ENCODE assay signal across 34 cellular contexts in genomic region chr15:63140936-63141335, GRCh38.
"Had no signal": no experiment of that assay in that cellular context is flagged by ENCODE, and none has a peak within 500 bp of the region (broad histone marks: within the 10 kb centered on the region; RNA-seq: fewer than 3 reads in every experiment).

No MANE protein-coding gene starts in this region.

- H3K4me3 Mint-ChIP-seq: activated CD4-positive, alpha-beta memory T cell treated with anti-CD3 and anti-CD28 coated beads, Interleukin-2, amount 10 ng/mL, durations not matched to agents 7 days and 5 days; activated CD4-positive, alpha-beta T cell treated with anti-CD3 and anti-CD28 coated beads for 36 hours; activated CD4-positive, alpha-beta T cell treated with anti-CD3 and anti-CD28 coated beads, Interleukin-2, amount 10 ng/mL, durations not matched to agents 7 days and 5 days; activated CD8-positive, alpha-beta memory T cell treated with anti-CD3 and anti-CD28 coated beads, Interleukin-2, amount 10 ng/mL, durations not matched to agents 7 days and 5 days; activated CD8-positive, alpha-beta T cell treated with anti-CD3 and anti-CD28 coated beads, Interleukin-2, amount 10 ng/mL, durations not matched to agents 7 days and 5 days; activated naive CD4-positive, alpha-beta T cell treated with anti-CD3 and anti-CD28 coated beads for 36 hours; activated naive CD8-positive, alpha-beta T cell treated with anti-CD3 and anti-CD28 coated beads for 36 hours; activated T-cell treated with anti-CD3 and anti-CD28 coated beads, Interleukin-2, amount 50 U/mL, for 24 hours; T-helper 1 cell treated with Interleukin-12 subunit alpha and Interleukin-12 subunit beta and Interleukin-4 antibody, amounts not matched to agents 30 μg/mL and 1 μg/mL, for 36 hours; T-helper 2 cell treated with Interferon-gamma antibody and Interleukin-4, amounts not matched to agents 5 μg/mL and 100 μg/mL, for 36 hours; WTC11 had no signal

- DNase-seq: activated CD4-positive, alpha-beta memory T cell treated with anti-CD3 and anti-CD28 coated beads, Interleukin-2, amount 10 ng/mL, durations not matched to agents 7 days and 5 days; activated CD4-positive, alpha-beta T cell treated with anti-CD3 and anti-CD28 coated beads for 1 hour; activated CD4-positive, alpha-beta T cell treated with anti-CD3 and anti-CD28 coated beads for 36 hours; activated CD4-positive, alpha-beta T cell treated with anti-CD3 and anti-CD28 coated beads for 48 hours; activated CD4-positive, alpha-beta T cell treated with anti-CD3 and anti-CD28 coated beads, Interleukin-2, amount 10 ng/mL, durations not matched to agents 7 days and 5 days; activated CD4-positive, alpha-beta T cell treated with anti-CD3 and anti-CD28 coated beads, Interleukin-2, amount 50 U/mL, for 48 hours; activated CD8-positive, alpha-beta memory T cell treated with anti-CD3 and anti-CD28 coated beads for 24 hours; activated CD8-positive, alpha-beta memory T cell treated with anti-CD3 and anti-CD28 coated beads, Interleukin-2, amount 10 ng/mL, durations not matched to agents 7 days and 5 days; activated CD8-positive, alpha-beta memory T cell treated with anti-CD3 and anti-CD28 coated beads, Interleukin-2, amount 50 U/mL, for 48 hours; activated CD8-positive, alpha-beta T cell treated with anti-CD3 and anti-CD28 coated beads, Interleukin-2, amount 10 ng/mL, durations not matched to agents 7 days and 5 days; activated effector memory CD4-positive, alpha-beta T cell treated with anti-CD3 and anti-CD28 coated beads, Interleukin-2, amount 50 U/mL, for 16 hours; activated gamma-delta T cell treated with Interleukin-2 at 50 U/mL for 16 hours; activated naive CD4-positive, alpha-beta T cell; activated naive CD4-positive, alpha-beta T cell treated with anti-CD3 and anti-CD28 coated beads for 36 hours; activated naive CD4-positive, alpha-beta T cell treated with anti-CD3 and anti-CD28 coated beads, Interleukin-2, amount 50 U/mL, for 16 hours; activated naive CD8-positive, alpha-beta T cell treated with anti-CD3 and anti-CD28 coated beads for 36 hours; activated T-cell treated with anti-CD3 and anti-CD28 coated beads, Interleukin-2, amount 50 U/mL, for 24 hours; activated T-cell treated with anti-CD3 and anti-CD28 coated beads, Interleukin-2, amount 50 U/mL, for 48 hours; adrenal gland; amniotic stem cell; aorta; body of pancreas; brain microvascular endothelial cell; central memory CD4-positive, alpha-beta T cell; T-helper 1 cell; T-helper 9 cell; WERI-Rb-1 had no signal

- H3K27me3 Mint-ChIP-seq: activated CD4-positive, alpha-beta memory T cell treated with anti-CD3 and anti-CD28 coated beads, Interleukin-2, amount 10 ng/mL, durations not matched to agents 7 days and 5 days; activated CD4-positive, alpha-beta T cell treated with anti-CD3 and anti-CD28 coated beads for 36 hours; activated CD4-positive, alpha-beta T cell treated with anti-CD3 and anti-CD28 coated beads, Interleukin-2, amount 10 ng/mL, durations not matched to agents 7 days and 5 days; activated CD8-positive, alpha-beta memory T cell treated with anti-CD3 and anti-CD28 coated beads, Interleukin-2, amount 10 ng/mL, durations not matched to agents 7 days and 5 days; activated naive CD8-positive, alpha-beta T cell treated with anti-CD3 and anti-CD28 coated beads for 36 hours; activated T-cell treated with anti-CD3 and anti-CD28 coated beads, Interleukin-2, amount 50 U/mL, for 24 hours had no signal

- H3K9me3 Mint-ChIP-seq: activated CD4-positive, alpha-beta memory T cell treated with anti-CD3 and anti-CD28 coated beads, Interleukin-2, amount 10 ng/mL, durations not matched to agents 7 days and 5 days; activated CD4-positive, alpha-beta T cell treated with anti-CD3 and anti-CD28 coated beads, Interleukin-2, amount 10 ng/mL, durations not matched to agents 7 days and 5 days; activated naive CD4-positive, alpha-beta T cell treated with anti-CD3 and anti-CD28 coated beads for 36 hours; activated naive CD4-positive, alpha-beta T cell treated with anti-CD3 and anti-CD28 coated beads, Interleukin-2, amount 50 U/mL, for 72 hours; activated naive CD8-positive, alpha-beta T cell treated with anti-CD3 and anti-CD28 coated beads for 36 hours; activated T-cell treated with anti-CD3 and anti-CD28 coated beads, Interleukin-2, amount 50 U/mL, for 24 hours; T-helper 1 cell treated with Interleukin-12 subunit alpha and Interleukin-12 subunit beta and Interleukin-4 antibody, amounts not matched to agents 30 μg/mL and 1 μg/mL, for 36 hours; T-helper 2 cell treated with Interferon-gamma antibody and Interleukin-4, amounts not matched to agents 5 μg/mL and 100 μg/mL, for 36 hours had no signal

- FAIRE-seq: astrocyte, TTC549 had no signal

- ATAC-seq: activated CD4-positive, alpha-beta T cell treated with anti-CD3 and anti-CD28 coated beads for 36 hours; activated CD8-positive, alpha-beta memory T cell treated with anti-CD3 and anti-CD28 coated beads, Interleukin-2, amount 10 ng/mL, durations not matched to agents 7 days and 5 days; activated CD8-positive, alpha-beta T cell treated with anti-CD3 and anti-CD28 coated beads, Interleukin-2, amount 10 ng/mL, durations not matched to agents 7 days and 5 days; activated naive CD4-positive, alpha-beta T cell treated with anti-CD3 and anti-CD28 coated beads, Interleukin-2, amount 50 U/mL, for 72 hours; body of pancreas; WTC11 had no signal

- H3K4me1 ChIP-seq: body of pancreas, breast epithelium had no signal

- H3K27ac ChIP-seq: adrenal gland, body of pancreas, brain microvascular endothelial cell, breast epithelium, WERI-Rb-1 had no signal

- H3K27ac Mint-ChIP-seq: activated CD4-positive, alpha-beta memory T cell treated with anti-CD3 and anti-CD28 coated beads, Interleukin-2, amount 10 ng/mL, durations not matched to agents 7 days and 5 days; activated CD4-positive, alpha-beta T cell treated with anti-CD3 and anti-CD28 coated beads for 36 hours; activated CD4-positive, alpha-beta T cell treated with anti-CD3 and anti-CD28 coated beads, Interleukin-2, amount 10 ng/mL, durations not matched to agents 7 days and 5 days; activated CD8-positive, alpha-beta memory T cell treated with anti-CD3 and anti-CD28 coated beads, Interleukin-2, amount 10 ng/mL, durations not matched to agents 7 days and 5 days; activated CD8-positive, alpha-beta T cell treated with anti-CD3 and anti-CD28 coated beads, Interleukin-2, amount 10 ng/mL, durations not matched to agents 7 days and 5 days; activated naive CD4-positive, alpha-beta T cell treated with anti-CD3 and anti-CD28 coated beads for 36 hours; activated naive CD4-positive, alpha-beta T cell treated with anti-CD3 and anti-CD28 coated beads, Interleukin-2, amount 50 U/mL, for 72 hours; T-helper 1 cell treated with Interleukin-12 subunit alpha and Interleukin-12 subunit beta and Interleukin-4 antibody, amounts not matched to agents 30 μg/mL and 1 μg/mL, for 36 hours; T-helper 2 cell treated with Interferon-gamma antibody and Interleukin-4, amounts not matched to agents 5 μg/mL and 100 μg/mL, for 36 hours; WTC11 had no signal

- H3K4me3 ChIP-seq: adrenal gland, body of pancreas, breast epithelium had no signal

- H3K9me3 ChIP-seq: adrenal gland, body of pancreas, breast epithelium had no signal

- H3K36me3 Mint-ChIP-seq: WTC11 had no signal

- H3K4me1 Mint-ChIP-seq: WTC11 had no signal
